Comparison of ENCODE assay signal across 19 cellular contexts in genomic region chr18:44503854-44504253, GRCh38.
"Had no signal": no experiment of that assay in that cellular context is flagged by ENCODE, and none has a peak within 500 bp of the region (broad histone marks: within the 10 kb centered on the region; RNA-seq: fewer than 3 reads in every experiment).

No MANE protein-coding gene starts in this region.

- ATAC-seq: esophagus mucosa; gastroesophageal sphincter; heart left ventricle; left lobe of liver; sciatic nerve; stimulated activated memory B cell treated with anti-CD40 and anti-IgM and Interleukin-4, amounts not matched to agents 10 μg/mL and 1 μg/mL and 100 μg/mL, for 72 hours had no signal

- H3K27me3 Mint-ChIP-seq: dendritic cell treated with granulocyte-macrophage colony-stimulating factor and Interleukin-4, amounts not matched to agents 40 ng/mL and 50 ng/mL, for 4 days; memory B cell; stimulated activated memory B cell treated with anti-CD40 and anti-IgM and Interleukin-4, amounts not matched to agents 10 μg/mL and 1 μg/mL and 100 μg/mL, for 72 hours; stimulated activated naive CD8-positive, alpha-beta T cell treated with anti-CD3 and anti-CD28 coated beads, Interleukin-15, Interleukin-2, amounts not matched to agents 100 ng/mL and 50 ng/mL, for 24 hours had no signal

- H3K36me3 Mint-ChIP-seq: memory B cell; neural progenitor cell; stimulated activated memory B cell treated with anti-CD40 and anti-IgM and Interleukin-4, amounts not matched to agents 10 μg/mL and 1 μg/mL and 100 μg/mL, for 72 hours had no signal

- H3K9me3 Mint-ChIP-seq: dendritic cell treated with granulocyte-macrophage colony-stimulating factor and Interleukin-4, amounts not matched to agents 40 ng/mL and 50 ng/mL, for 4 days; endodermal cell; memory B cell; nephron; neural progenitor cell; stimulated activated memory B cell treated with anti-CD40 and anti-IgM and Interleukin-4, amounts not matched to agents 10 μg/mL and 1 μg/mL and 100 μg/mL, for 72 hours had no signal

- H3K4me1 Mint-ChIP-seq: endodermal cell, nephron, neural progenitor cell had no signal

- DNase-seq: colonic mucosa; effector CD8-positive, alpha-beta T cell; endodermal cell; foreskin fibroblast; heart left ventricle; islet precursor cell; stimulated activated CD4-positive, alpha-beta T cell treated with anti-CD3 and anti-CD28 coated beads, Interleukin-2, amount 100 ng/mL, for 24 hours; stimulated activated CD4-positive, alpha-beta T cell treated with anti-CD3 and anti-CD28 coated beads, Interleukin-4, amount 100 ng/mL, for 24 hours; upper lobe of left lung had no signal

- H3K27ac Mint-ChIP-seq: dendritic cell treated with granulocyte-macrophage colony-stimulating factor and Interleukin-4, amounts not matched to agents 40 ng/mL and 50 ng/mL, for 4 days; endodermal cell; memory B cell; nephron; neural progenitor cell; stimulated activated memory B cell treated with anti-CD40 and anti-IgM and Interleukin-4, amounts not matched to agents 10 μg/mL and 1 μg/mL and 100 μg/mL, for 72 hours; stimulated activated naive CD8-positive, alpha-beta T cell treated with anti-CD3 and anti-CD28 coated beads, Interleukin-15, Interleukin-2, amounts not matched to agents 100 ng/mL and 50 ng/mL, for 24 hours had no signal

- H3K4me3 Mint-ChIP-seq: dendritic cell treated with granulocyte-macrophage colony-stimulating factor and Interleukin-4, amounts not matched to agents 40 ng/mL and 50 ng/mL, for 4 days; endodermal cell; memory B cell; nephron; neural progenitor cell; stimulated activated memory B cell treated with anti-CD40 and anti-IgM and Interleukin-4, amounts not matched to agents 10 μg/mL and 1 μg/mL and 100 μg/mL, for 72 hours; stimulated activated naive CD8-positive, alpha-beta T cell treated with anti-CD3 and anti-CD28 coated beads, Interleukin-15, Interleukin-2, amounts not matched to agents 100 ng/mL and 50 ng/mL, for 24 hours had no signal
